ENCODE assay signal across 8 cellular contexts in the genomic region with DNA sequence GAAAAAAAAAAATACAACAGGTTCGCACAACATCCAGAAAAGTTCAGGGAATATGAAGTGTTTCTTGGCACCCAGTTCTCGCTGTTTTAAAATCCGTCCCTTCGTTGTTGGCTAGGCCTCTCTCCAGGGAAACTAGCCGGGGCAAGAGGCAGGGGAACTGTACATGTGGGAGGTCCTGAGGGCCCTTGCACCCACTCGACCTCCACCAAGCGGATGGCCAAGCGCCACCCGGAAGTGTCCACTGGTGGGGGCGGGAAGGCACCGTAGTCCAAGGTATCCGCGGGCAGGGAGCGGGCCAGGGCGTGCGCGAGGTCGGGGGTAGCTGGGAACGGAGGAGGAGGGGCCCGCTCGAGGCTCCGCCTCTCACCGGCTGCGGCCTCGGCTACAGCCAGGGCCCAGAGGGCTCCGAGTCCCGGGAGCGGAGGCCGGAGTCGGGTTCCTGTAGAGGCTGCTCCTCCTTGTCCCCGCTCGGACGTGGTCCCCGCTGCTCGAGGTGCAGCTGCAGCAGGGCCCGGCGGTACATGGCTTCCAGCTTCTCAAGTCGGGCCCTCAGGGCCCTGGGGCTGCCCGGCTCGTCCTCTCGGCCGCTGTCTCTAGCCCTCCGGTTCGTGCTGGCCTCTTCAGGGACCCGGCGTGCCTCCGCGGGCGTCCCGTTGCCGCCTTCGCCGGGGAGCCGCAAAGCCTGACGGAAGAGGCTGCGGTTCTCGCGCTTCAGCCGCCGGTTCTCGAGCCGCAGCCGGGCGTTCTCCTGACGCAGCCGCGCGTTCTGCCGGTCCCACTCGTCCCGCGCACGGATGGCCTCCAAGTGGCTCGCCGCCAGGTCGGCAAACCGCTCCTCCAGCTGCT. TPM values are rescaled to one million over a fixed set of nuclear protein-coding genes. Genes with fewer than 3 reads are reported as not detected.
DNase-seq lines count a peak whose midpoint lies in the region; FAIRE-seq and TF ChIP-seq lines count a peak whose summit lies in the region.

No MANE protein-coding gene starts in this region.

- TF ChIP-seq CTCF in astrocyte (IDR thresholded peaks at IDR 0.05; ENCODE audit: insufficient read depth, low read depth, low read length): no peak
- TF ChIP-seq CTCF in left ventricle myocardium inferior (IDR thresholded peaks at IDR 0.05; ENCODE audit: borderline replicate concordance): no peak

- peak overlapping the region; percentile 99 for H3K14ac ChIP-seq in trophoblast cell (ENCODE audit: low read length)

- peak overlapping the region; percentile 99 for H4K12ac ChIP-seq in trophoblast cell (ENCODE audit: low read depth, low read length)

- H2BK120ac ChIP-seq in trophoblast cell (ENCODE audit: insufficient read depth, low read length, poor library complexity): peak overlapping the region; percentile 98

- H3K27ac Mint-ChIP-seq in astrocyte (ENCODE audit: unreplicated experiment): no peak overlapping the region

- peak overlapping the region; percentile 95 for H2AK5ac ChIP-seq in trophoblast cell (ENCODE audit: low read length)

- peak overlapping the region; percentile 72 for H2BK12ac ChIP-seq in trophoblast cell (ENCODE audit: low read length)

- no peaks in the 10 kb centered on the region for H3K36me3 ChIP-seq in astrocyte (ENCODE audit: insufficient read depth, low read length)
- H3K36me3 ChIP-seq in left ventricle myocardium inferior: no peaks in the 10 kb centered on the region
- no peaks in the 10 kb centered on the region for H3K36me3 ChIP-seq in trophoblast cell (ENCODE audit: control insufficient read depth in 1 of 2, insufficient read depth in 2 of 2, low read length in 2 of 2)

- no peaks in the 10 kb centered on the region for H3K36me3 Mint-ChIP-seq in astrocyte (ENCODE audit: low read depth, unreplicated experiment)

- H3K27me3 ChIP-seq in astrocyte (ENCODE audit: insufficient read depth, low read length) (no peaks in the 10 kb centered on the region), left ventricle myocardium inferior (ENCODE audit: low read depth) (no peaks in the 10 kb centered on the region), trophoblast cell (ENCODE audit: insufficient read depth, low read length) (no peaks in the 10 kb centered on the region)

- no peak overlapping the region for H3K23ac ChIP-seq in trophoblast cell (ENCODE audit: low read length)

- H3K9me3 ChIP-seq in astrocyte (ENCODE audit: insufficient read depth, low read depth, low read length) (no peaks in the 10 kb centered on the region), left ventricle myocardium inferior (replicated peaks) (no peaks in the 10 kb centered on the region), trophoblast cell (ENCODE audit: insufficient read depth, low read depth, low read length) (no peaks in the 10 kb centered on the region)

- H4K8ac ChIP-seq in trophoblast cell (ENCODE audit: low read depth, low read length): peak overlapping the region; percentile 99

- H2AFZ ChIP-seq in astrocyte (ENCODE audit: low read depth, low read length): peak overlapping the region; percentile 90
- H2AFZ ChIP-seq in trophoblast cell (ENCODE audit: insufficient read depth, low read length, poor library complexity): peak overlapping the region; percentile 91

- H3K4me1 Mint-ChIP-seq in astrocyte (ENCODE audit: low read depth, unreplicated experiment): peaks cover 5% of the 10 kb centered on the region

- H4K91ac ChIP-seq in trophoblast cell (ENCODE audit: low read depth, low read length): peak overlapping the region; percentile 98

- CTCF ChIA-PET in HEK293T (lab: Yijun Ruan, JAX): no interaction called here

- FAIRE-seq in astrocyte (lab: Jason Lieb, UNC): no peak

- H2BK5ac ChIP-seq in trophoblast cell (ENCODE audit: low read depth, low read length, poor library complexity): peak overlapping the region; percentile 98

- peak overlapping the region; percentile 99 for H3K18ac ChIP-seq in trophoblast cell (ENCODE audit: low read length)

- H3K4me3 ChIP-seq in astrocyte (ENCODE audit: insufficient read depth, low read depth, low read length) (peak overlapping the region; percentile 61), left ventricle myocardium inferior (peak overlapping the region; percentile 93), trophoblast cell (ENCODE audit: low read depth, low read length) (peak overlapping the region; percentile 74)

- H3K79me2 ChIP-seq in astrocyte (ENCODE audit: insufficient read depth, low read length) (no peaks in the 10 kb centered on the region), trophoblast cell (ENCODE audit: control insufficient read depth, insufficient read depth, low read length, poor library complexity) (peaks cover 12% of the 10 kb centered on the region)

- H3K9ac ChIP-seq in astrocyte (ENCODE audit: low read length) (peak overlapping the region; percentile 94), trophoblast cell (ENCODE audit: low read length) (peak overlapping the region; percentile 77)

- H3K27ac ChIP-seq in astrocyte (ENCODE audit: low read depth, low read length) (peak overlapping the region; percentile 91), left ventricle myocardium inferior (replicated peaks) (peak overlapping the region; percentile 97), trophoblast cell (ENCODE audit: low read depth, low read length) (peak overlapping the region; percentile 93)

- peak overlapping the region; percentile 91 for H3K4ac ChIP-seq in trophoblast cell (ENCODE audit: low read depth, low read length)

- POLR2A ChIA-PET in HEK293T (lab: Yijun Ruan, JAX): interaction anchor here (1.0 to 1.4 kb wide), 3 partner anchors 11 to 35 kb away, joined by 3 to 6 read pairs (median 5); no protein-coding TSS in a partner anchor

- H3K79me1 ChIP-seq in trophoblast cell (ENCODE audit: low read length): peaks cover 13% of the 10 kb centered on the region

- intact Hi-C loops in left ventricle myocardium inferior (cut with micrococcal nuclease): no loop called here

- H4K20me1 ChIP-seq in astrocyte (ENCODE audit: insufficient read depth, low read length): no peaks in the 10 kb centered on the region

- WGBS in trophoblast cell (ENCODE audit: extremely low coverage, insufficient coverage, insufficient read length): no CpG with 5 or more reads among the region's 77 CpGs

- peak overlapping the region; percentile 66 for H3K4me3 Mint-ChIP-seq in astrocyte (ENCODE audit: unreplicated experiment)

- peaks cover 18% of the 10 kb centered on the region for H3K4me1 ChIP-seq in astrocyte (ENCODE audit: insufficient read depth, low read length)
- peaks cover 29% of the 10 kb centered on the region for H3K4me1 ChIP-seq in left ventricle myocardium inferior
- H3K4me1 ChIP-seq in trophoblast cell (ENCODE audit: control insufficient read depth in 1 of 2, insufficient read depth in 2 of 2, low read length in 2 of 2): peaks cover 3 to 9% of the 10 kb centered on the region in 2 experiments

- H3K4me2 ChIP-seq in astrocyte (ENCODE audit: low read length) (peak overlapping the region; percentile 95), trophoblast cell (ENCODE audit: low read length) (peak overlapping the region; percentile 61)

- no peaks in the 10 kb centered on the region for H3K27me3 Mint-ChIP-seq in astrocyte (ENCODE audit: low read depth, unreplicated experiment)

- peaks cover 4% of the 10 kb centered on the region for H3K9me3 Mint-ChIP-seq in astrocyte (ENCODE audit: unreplicated experiment)

- peak; percentile 7 for DNase-seq in DMS114 treated with DMSO at 0.1 percent for 48 hours (lab: John Stamatoyannopoulos, UW; ENCODE audit: unreplicated experiment)
- peak; percentile 73 for DNase-seq in HEK293T (ENCODE audit: extremely low spot score)
- peak; percentile 57 for DNase-seq in NCI-H226
- peak; percentile 41 for DNase-seq in astrocyte (ENCODE audit: low read depth)
- DNase-seq in left ventricle myocardium inferior: peak; percentile 88
- peak; percentile 71 to 84 for DNase-seq in trophoblast cell
- DNase-seq in NOMO-1 (lab: John Stamatoyannopoulos, UW; ENCODE audit: unreplicated experiment in 2 of 2): no peak
- no peak for DNase-seq in central memory CD4-positive, alpha-beta T cell

TF ChIP-seq in HEK293T, 16 proteins besides CTCF, POLR2A, EP300 and RAD21:
- no peak for TF ChIP-seq LEF1 (IDR thresholded peaks at IDR 0.05; ENCODE audit: borderline replicate concordance)
- TF ChIP-seq L3MBTL2 (conservative IDR thresholded peaks at IDR 0.05): peak; percentile 91
- peak; percentile 75 for TF ChIP-seq ELF4 (IDR thresholded peaks at IDR 0.05)
- TF ChIP-seq ZNF384 (IDR thresholded peaks at IDR 0.05): no peak

RNA-seq across cellular contexts. Expression of gene TUSC1, which starts 0.7 kb away (rescaled TPM):
- total RNA-seq in astrocyte (1.9 and 2.7 TPM in 2 replicates), left ventricle myocardium inferior (9.2 TPM)
- polyA plus RNA-seq in trophoblast cell (2013): 7.9 and 8.5 TPM in 2 replicates

Comparison
In these comparisons a context has a peak if more than half of its experiments do, and no peak if none do; other contexts are left out.
1. DNase-seq: peak in DMS114 treated with DMSO at 0.1 percent for 48 hours (single experiment), HEK293T (single experiment), NCI-H226 (single experiment), astrocyte (single experiment), left ventricle myocardium inferior (single experiment) and trophoblast cell (2 of 2); none in NOMO-1 (0 of 2) and central memory CD4-positive, alpha-beta T cell (single experiment).
2. Peak in every context shown above with its lines, with median percentiles within 50 percentile points of each other: H3K27ac ChIP-seq and H3K4me3 ChIP-seq.